ENCODE assay signal across 8 cellular contexts in the genomic region with DNA sequence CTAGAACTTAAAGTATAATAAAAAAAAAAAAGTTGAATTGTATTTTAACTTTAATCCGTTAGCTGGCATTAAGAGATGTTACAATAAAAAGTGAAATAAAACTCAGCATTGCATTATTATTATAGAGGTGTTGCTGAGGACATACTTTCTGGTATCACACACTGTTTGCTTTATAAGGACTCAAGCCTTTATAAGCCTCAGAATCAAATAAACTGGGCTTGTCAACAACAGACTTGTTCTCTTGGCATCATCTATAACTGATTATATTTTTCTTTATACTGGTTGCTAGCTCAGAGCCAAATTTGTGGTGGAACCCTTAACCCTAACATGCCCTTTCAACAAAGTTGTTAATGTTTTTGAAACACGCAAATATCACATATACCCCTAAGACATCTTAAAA.
"Had no signal": no experiment of that assay in that cellular context is flagged by ENCODE, and none has a peak within 500 bp of the region (broad histone marks: within the 10 kb centered on the region; RNA-seq: fewer than 3 reads in every experiment).

No MANE protein-coding gene starts in this region.

- FAIRE-seq: G401.6, GM12878, GM12891, GM12892, GM18507, GM19239 had no signal

- ATAC-seq: GM12878 had no signal

- DNase-seq: GDM1, GF-D8 had no signal

- H3K4me3 ChIP-seq: GM12878 had no signal
